ENCODE assay signal across 8 cellular contexts in the genomic region with DNA sequence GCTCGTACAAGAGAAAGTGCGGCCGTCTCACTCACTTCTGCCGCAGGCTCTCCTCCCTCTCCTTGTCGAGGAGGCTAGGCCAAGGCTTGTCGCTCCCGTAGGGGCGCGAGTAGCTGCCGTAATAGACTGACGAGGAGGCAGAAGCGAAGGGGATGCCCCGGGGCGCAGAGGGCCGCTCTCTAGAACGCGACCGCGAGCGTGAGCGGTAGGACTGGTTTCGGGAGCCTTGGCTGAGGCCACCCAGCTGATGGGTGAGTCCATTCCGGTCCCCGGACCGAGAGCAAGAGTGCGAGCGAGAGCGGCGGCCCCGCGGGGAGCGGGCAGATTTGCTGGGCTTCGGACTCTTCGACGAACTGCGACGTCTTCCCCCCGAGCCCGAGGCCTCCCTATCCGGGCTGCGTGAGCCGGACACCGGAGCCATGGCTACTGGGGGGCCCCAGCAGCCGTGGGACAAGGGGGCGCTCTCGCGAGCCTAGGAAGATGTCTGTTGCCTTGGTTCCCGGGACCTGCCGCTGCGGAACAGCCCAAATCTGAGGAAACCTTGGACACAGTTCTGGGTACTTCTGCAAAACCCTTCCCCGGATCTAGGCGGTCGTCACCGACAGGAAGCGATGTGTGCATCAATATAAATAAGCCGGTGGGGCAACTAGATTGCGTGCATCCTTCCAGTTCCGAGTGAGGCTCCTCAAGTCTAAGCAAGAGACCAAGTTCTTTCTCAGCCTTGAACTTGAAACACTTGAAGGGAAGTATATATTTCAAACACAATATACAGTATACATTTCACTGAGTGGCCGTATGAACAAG. TPM values are rescaled to one million over a fixed set of nuclear protein-coding genes. Genes with fewer than 3 reads are reported as not detected.
DNase-seq lines count a peak whose midpoint lies in the region; ATAC-seq and TF ChIP-seq lines count a peak whose summit lies in the region.

A gene (minus strand): TSS at position 567 of the 804 bp plus-strand sequence. CDS start 146 bp downstream, at position 421.

- H3K4me2 ChIP-seq in PC-3 (ENCODE audit: low read length), result peak within 1 kb of the TSS; percentile 98

- peak within 1 kb of the TSS; percentile 70 for H3K27ac ChIP-seq in PC-3 (ENCODE audit: low read length)

- H3K79me2 ChIP-seq in PC-3 (ENCODE audit: low read length), result peaks cover 12% of the 10 kb centered on the region

- H3K27me3 Mint-ChIP-seq in activated T-cell treated with anti-CD3 and anti-CD28 coated beads, Interleukin-2, amount 50 U/mL, for 24 hours, result peaks cover 6% of the 10 kb centered on the region

- TF ChIP-seq EP300 in Ishikawa (IDR thresholded peaks at IDR 0.05; ENCODE audit: borderline replicate concordance), result no peak

- peak within 1 kb of the TSS; percentile 80 for H3K9ac ChIP-seq in PC-3 (ENCODE audit: low read length)

- peak within 1 kb of the TSS; percentile 77 for H3K4me3 ChIP-seq in PC-3 (ENCODE audit: low read length)
- H3K4me3 ChIP-seq in epithelial cell of proximal tubule (ENCODE audit: low read depth, low read length), result peak within 1 kb of the TSS; percentile 74

- TF ChIP-seq CTCF in PC-3 (conservative IDR thresholded peaks at IDR 0.05; ENCODE audit: low read depth, low read length) (peak; percentile 45), epithelial cell of proximal tubule (conservative IDR thresholded peaks at IDR 0.05; ENCODE audit: low read depth, low read length) (no peak)

- no peaks in the 10 kb centered on the region for H4K20me1 ChIP-seq in PC-3 (ENCODE audit: low read length)

- peak; percentile 80 for ATAC-seq in GM21619 (IDR thresholded peaks at IDR 0.05; ENCODE audit: unreplicated experiment)
- ATAC-seq in PC-3, result peak; percentile 92

- peak within 1 kb of the TSS; percentile 92 for H2AFZ ChIP-seq in PC-3 (ENCODE audit: low read length)

- TSS peak; percentile 64 for BruUV-seq in PC-3 (replicated peaks; lab: Mats Ljungman, UMichigan)

- no peaks in the 10 kb centered on the region for H3K27me3 ChIP-seq in PC-3 (ENCODE audit: low read length)

- H3K4me1 Mint-ChIP-seq in activated T-cell treated with anti-CD3 and anti-CD28 coated beads, Interleukin-2, amount 50 U/mL, for 24 hours (ENCODE audit: low read depth), result peaks cover 19% of the 10 kb centered on the region

- POLR2A ChIA-PET in PC-3 (lab: Charles Lee; ENCODE audit: unreplicated experiment), result interaction anchor here (0.6 kb wide), 1 partner anchor 151 kb away, joined by 3 read pairs; no protein-coding TSS in a partner anchor

- no peaks in the 10 kb centered on the region for H3K9me3 ChIP-seq in PC-3 (ENCODE audit: low read length)

- no peak for TF ChIP-seq RAD21 in Ishikawa (IDR thresholded peaks at IDR 0.05; ENCODE audit: low read depth)

- intact Hi-C loops in PC-3 (cut with micrococcal nuclease), result no loop called here

- H3K27ac Mint-ChIP-seq in activated T-cell treated with anti-CD3 and anti-CD28 coated beads, Interleukin-2, amount 50 U/mL, for 24 hours, result peak within 1 kb of the TSS; percentile 86

- CTCF ChIA-PET in PC-3 (lab: Charles Lee), result interaction anchor here (0.5 kb wide), 1 partner anchor 11 kb away, joined by 5 read pairs; no protein-coding TSS in a partner anchor

- no peaks in the 10 kb centered on the region for H3F3A ChIP-seq in PC-3 (ENCODE audit: low read length, unreplicated experiment)

- H3K36me3 ChIP-seq in PC-3 (ENCODE audit: low read depth, low read length), result no peaks in the 10 kb centered on the region

- no peaks in the 10 kb centered on the region for H3K9me2 ChIP-seq in PC-3 (replicated peaks; ENCODE audit: low read length)

- no peaks in the 10 kb centered on the region for H3K9me3 Mint-ChIP-seq in activated T-cell treated with anti-CD3 and anti-CD28 coated beads, Interleukin-2, amount 50 U/mL, for 24 hours

- H3K4me1 ChIP-seq in PC-3 (ENCODE audit: insufficient read depth, low read length), result peaks cover 7% of the 10 kb centered on the region; the same call in 1 of the 2 replicates

- peak within 1 kb of the TSS; percentile 81 for H3K4me3 Mint-ChIP-seq in activated T-cell treated with anti-CD3 and anti-CD28 coated beads, Interleukin-2, amount 50 U/mL, for 24 hours

- DNase-seq in DMS53 (lab: John Stamatoyannopoulos, UW) (peak; percentile 92), PC-3 (peak; percentile 94), epithelial cell of proximal tubule (ENCODE audit: low read depth) (peak; percentile 77), mucosa of gallbladder (ENCODE audit: low spot score) (peak; percentile 83)
- DNase-seq in activated T-cell treated with anti-CD3 and anti-CD28 coated beads, Interleukin-2, amount 50 U/mL, for 24 hours, result peak; percentile 85
- DNase-seq in stimulated activated CD8-positive, alpha-beta memory T cell treated with anti-CD3 and anti-CD28 coated beads, Interleukin-4, amount 100 ng/mL, for 24 hours (ENCODE audit: low read depth), result peak; percentile 59

- peaks cover 15% of the 10 kb centered on the region for H3K36me3 Mint-ChIP-seq in activated T-cell treated with anti-CD3 and anti-CD28 coated beads, Interleukin-2, amount 50 U/mL, for 24 hours (ENCODE audit: low read depth)

TF ChIP-seq in Ishikawa, 13 proteins besides CTCF, POLR2A, EP300 and RAD21:
- no peak for TF ChIP-seq CEBPB (IDR thresholded peaks at IDR 0.05)
- TF ChIP-seq NFIC (IDR thresholded peaks at IDR 0.05), result peak; percentile 37; the same call in 1 of the 2 replicates
- TF ChIP-seq EGR1 (IDR thresholded peaks at IDR 0.05), result no peak
- TF ChIP-seq CREB1 (IDR thresholded peaks at IDR 0.05; ENCODE audit: low read depth), result 0 out of 2 replicates have a peak, but pooled peaks have one; percentile 24
- TF ChIP-seq YY1 (IDR thresholded peaks at IDR 0.05; ENCODE audit: low read depth), result no peak; the same call in 1 of the 2 replicates
- peak; percentile 22; the same call in 1 of the 2 replicates for TF ChIP-seq TCF12 (IDR thresholded peaks at IDR 0.05; ENCODE audit: low read depth)
- TF ChIP-seq, protein P1, sequence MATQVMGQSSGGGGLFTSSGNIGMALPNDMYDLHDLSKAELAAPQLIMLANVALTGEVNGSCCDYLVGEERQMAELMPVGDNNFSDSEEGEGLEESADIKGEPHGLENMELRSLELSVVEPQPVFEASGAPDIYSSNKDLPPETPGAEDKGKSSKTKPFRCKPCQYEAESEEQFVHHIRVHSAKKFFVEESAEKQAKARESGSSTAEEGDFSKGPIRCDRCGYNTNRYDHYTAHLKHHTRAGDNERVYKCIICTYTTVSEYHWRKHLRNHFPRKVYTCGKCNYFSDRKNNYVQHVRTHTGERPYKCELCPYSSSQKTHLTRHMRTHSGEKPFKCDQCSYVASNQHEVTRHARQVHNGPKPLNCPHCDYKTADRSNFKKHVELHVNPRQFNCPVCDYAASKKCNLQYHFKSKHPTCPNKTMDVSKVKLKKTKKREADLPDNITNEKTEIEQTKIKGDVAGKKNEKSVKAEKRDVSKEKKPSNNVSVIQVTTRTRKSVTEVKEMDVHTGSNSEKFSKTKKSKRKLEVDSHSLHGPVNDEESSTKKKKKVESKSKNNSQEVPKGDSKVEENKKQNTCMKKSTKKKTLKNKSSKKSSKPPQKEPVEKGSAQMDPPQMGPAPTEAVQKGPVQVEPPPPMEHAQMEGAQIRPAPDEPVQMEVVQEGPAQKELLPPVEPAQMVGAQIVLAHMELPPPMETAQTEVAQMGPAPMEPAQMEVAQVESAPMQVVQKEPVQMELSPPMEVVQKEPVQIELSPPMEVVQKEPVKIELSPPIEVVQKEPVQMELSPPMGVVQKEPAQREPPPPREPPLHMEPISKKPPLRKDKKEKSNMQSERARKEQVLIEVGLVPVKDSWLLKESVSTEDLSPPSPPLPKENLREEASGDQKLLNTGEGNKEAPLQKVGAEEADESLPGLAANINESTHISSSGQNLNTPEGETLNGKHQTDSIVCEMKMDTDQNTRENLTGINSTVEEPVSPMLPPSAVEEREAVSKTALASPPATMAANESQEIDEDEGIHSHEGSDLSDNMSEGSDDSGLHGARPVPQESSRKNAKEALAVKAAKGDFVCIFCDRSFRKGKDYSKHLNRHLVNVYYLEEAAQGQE (IDR thresholded peaks at IDR 0.05; ENCODE audit: low read depth), result no peak
- no peak for TF ChIP-seq TEAD4 (IDR thresholded peaks at IDR 0.05)
- no peak for TF ChIP-seq ZBTB7A (IDR thresholded peaks at IDR 0.05; ENCODE audit: low read depth)
- TF ChIP-seq, protein P2, sequence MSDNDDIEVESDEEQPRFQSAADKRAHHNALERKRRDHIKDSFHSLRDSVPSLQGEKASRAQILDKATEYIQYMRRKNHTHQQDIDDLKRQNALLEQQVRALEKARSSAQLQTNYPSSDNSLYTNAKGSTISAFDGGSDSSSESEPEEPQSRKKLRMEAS (IDR thresholded peaks at IDR 0.05), result 0 out of 2 replicates have a peak, but pooled peaks have one; percentile 36
- TF ChIP-seq TAF1 (IDR thresholded peaks at IDR 0.05; ENCODE audit: low read depth), result peak; percentile 66; the same call in 1 of the 2 replicates
- TF ChIP-seq, protein P3, sequence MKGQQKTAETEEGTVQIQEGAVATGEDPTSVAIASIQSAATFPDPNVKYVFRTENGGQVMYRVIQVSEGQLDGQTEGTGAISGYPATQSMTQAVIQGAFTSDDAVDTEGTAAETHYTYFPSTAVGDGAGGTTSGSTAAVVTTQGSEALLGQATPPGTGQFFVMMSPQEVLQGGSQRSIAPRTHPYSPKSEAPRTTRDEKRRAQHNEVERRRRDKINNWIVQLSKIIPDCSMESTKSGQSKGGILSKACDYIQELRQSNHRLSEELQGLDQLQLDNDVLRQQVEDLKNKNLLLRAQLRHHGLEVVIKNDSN (IDR thresholded peaks at IDR 0.05), result peak; percentile 42
- no peak for TF ChIP-seq FOXM1 (IDR thresholded peaks at IDR 0.05; ENCODE audit: borderline replicate concordance, low read depth)

RNA-seq across cellular contexts. Expression of the gene that starts here (rescaled TPM):
- total RNA-seq in PC-3 (2014; rRNA removed) (5.2 and 5.6 TPM in 2 replicates), epithelial cell of proximal tubule (3.2 and 5.0 TPM in 2 replicates), mucosa of gallbladder (7.1 TPM)

Comparison
In these comparisons a context has a peak if more than half of its experiments do, and no peak if none do; other contexts are left out.
1. Peak in every context shown above with its lines: DNase-seq, ATAC-seq, H3K4me3 ChIP-seq and H3K27ac ChIP-seq.